In genomic region chr4:182495111-182495510, GRCh38 we compare ENCODE assay signal across 17 cellular contexts.
"Had no signal": no experiment of that assay in that cellular context is flagged by ENCODE, and none has a peak within 500 bp of the region (broad histone marks: within the 10 kb centered on the region; RNA-seq: fewer than 3 reads in every experiment).

No MANE protein-coding gene starts in this region.

- H3K27me3 ChIP-seq: right atrium auricular region, tibial nerve, uterus had no signal

- H3K4me1 ChIP-seq: uterus had no signal

- H3K4me3 ChIP-seq: coronary artery, right atrium auricular region, tibial nerve, uterus had no signal

- ATAC-seq: activated CD4-positive, CD25-positive, alpha-beta regulatory T cell treated with anti-CD3 and anti-CD28 coated beads, Interleukin-2, amount 50 U/mL, for 24 hours; left ventricle myocardium superior; natural killer cell had no signal

- H3K9me3 ChIP-seq: right atrium auricular region, tibial nerve, uterus had no signal

- DNase-seq: activated CD4-positive, alpha-beta T cell treated with anti-CD3 and anti-CD28 coated beads, Interleukin-2, amount 50 U/mL, for 1 hour; activated naive CD8-positive, alpha-beta T cell treated with anti-CD3 and anti-CD28 coated beads for 36 hours; central memory CD4-positive, alpha-beta T cell; foreskin fibroblast; hypothalamus; kidney glomerular epithelial cell; left ventricle myocardium superior; natural killer cell; stimulated activated CD4-positive, alpha-beta T cell treated with anti-CD3 and anti-CD28 coated beads, Interleukin-4, amount 100 ng/mL, for 4 hours; stimulated activated CD8-positive, alpha-beta memory T cell treated with anti-CD3 and anti-CD28 coated beads, Interleukin-4, amount 100 ng/mL, for 48 hours; stimulated activated naive CD4-positive, alpha-beta T cell treated with Interleukin-2 at 50 U/mL for 16 hours; substantia nigra; uterus had no signal

- H3K36me3 ChIP-seq: right atrium auricular region, tibial nerve, uterus had no signal

- H3K27ac ChIP-seq: coronary artery, right atrium auricular region, uterus had no signal
